Comparison of ENCODE assay signal across 1 cellular context in genomic region chr1:6030547-6031261, GRCh38.
TF ChIP-seq lines count a peak whose summit lies in the region.

No MANE protein-coding gene starts in this region.

TF ChIP-seq in HEK293, 187 proteins besides CTCF, POLR2A, EP300 and RAD21 (continued from another document):
- TF ChIP-seq INSM2 (tag by site-specific recombination; IDR thresholded peaks at IDR 0.05) (peak; percentile 33; the same call in 1 of the 2 replicates), ZNF37A (tag by site-specific recombination; IDR thresholded peaks at IDR 0.05) (no peak), ZNF23 (tag by site-specific recombination; IDR thresholded peaks at IDR 0.05; ENCODE audit: borderline replicate concordance) (no peak), GLIS1 (tag by site-specific recombination; IDR thresholded peaks at IDR 0.05) (no peak), ZBTB6 (tag by site-specific recombination; IDR thresholded peaks at IDR 0.05) (no peak), PRDM1 (tag by site-specific recombination; IDR thresholded peaks at IDR 0.05) (no peak), TRIM28 (IDR thresholded peaks at IDR 0.05; ENCODE audit: borderline replicate concordance, low read length) (no peak), ZNF670 (tag by site-specific recombination; IDR thresholded peaks at IDR 0.05; ENCODE audit: low read depth) (no peak), ZBTB26 (tag by site-specific recombination; optimal IDR thresholded peaks at IDR 0.05) (peak; percentile 14), ZNF623 (tag by site-specific recombination; IDR thresholded peaks at IDR 0.05) (no peak), ZFP37 (tag by site-specific recombination; IDR thresholded peaks at IDR 0.05) (no peak), ZNF658 (tag by site-specific recombination; IDR thresholded peaks at IDR 0.05) (no peak), ZNF175 (tag by site-specific recombination; IDR thresholded peaks at IDR 0.05) (0 out of 2 replicates have a peak, but pooled peaks have one; percentile 84), KLF9 (tag by site-specific recombination; IDR thresholded peaks at IDR 0.05; ENCODE audit: low read depth) (no peak), ZNF157 (tag by site-specific recombination; IDR thresholded peaks at IDR 0.05) (no peak), SP2 (tag by site-specific recombination; IDR thresholded peaks at IDR 0.05) (no peak), ZNF146 (tag by site-specific recombination; IDR thresholded peaks at IDR 0.05) (no peak), SALL2 (tag by site-specific recombination; IDR thresholded peaks at IDR 0.05; ENCODE audit: borderline replicate concordance) (peak; percentile 74; the same call in 1 of the 2 replicates), ZNF585B (tag by site-specific recombination; IDR thresholded peaks at IDR 0.05) (no peak), ELK4 (IDR thresholded peaks at IDR 0.05; ENCODE audit: borderline replicate concordance, low read depth, low read length) (no peak), ZNF311 (tag by site-specific recombination; IDR thresholded peaks at IDR 0.05; ENCODE audit: borderline replicate concordance) (0 out of 2 replicates have a peak, but pooled peaks have one; percentile 75), ZNF10 (tag by site-specific recombination; IDR thresholded peaks at IDR 0.05) (no peak), ZNF391 (tag by site-specific recombination; IDR thresholded peaks at IDR 0.05; ENCODE audit: borderline replicate concordance, low read depth) (no peak), SETDB1 (IDR thresholded peaks at IDR 0.05; ENCODE audit: insufficient read length, low read length) (no peak), ZNF335 (tag by site-specific recombination; conservative IDR thresholded peaks at IDR 0.05) (no peak), ZNF488 (tag by site-specific recombination; IDR thresholded peaks at IDR 0.05) (no peak), ZNF692 (tag by site-specific recombination; IDR thresholded peaks at IDR 0.05) (no peak), ZNF114 (tag by site-specific recombination; IDR thresholded peaks at IDR 0.05) (peak; percentile 42; the same call in 1 of the 2 replicates), REST (tag by site-specific recombination; IDR thresholded peaks at IDR 0.05) (no peak)
